Comparison of ENCODE assay signal across 11 cellular contexts in genomic region chr2:11175293-11175795, GRCh38. TPM values are rescaled to one million over a fixed set of nuclear protein-coding genes. Genes with fewer than 3 reads are reported as not detected.
DNase-seq lines count a peak whose midpoint lies in the region; ATAC-seq and TF ChIP-seq lines count a peak whose summit lies in the region.
"Had no signal": no experiment of that assay in that cellular context is flagged by ENCODE, and none has a peak within 500 bp of the region (broad histone marks: within the 10 kb centered on the region; RNA-seq: fewer than 3 reads in every experiment).

No MANE protein-coding gene starts in this region.

- H3K27ac ChIP-seq in right atrium auricular region (no peak overlapping the region), aorta (ENCODE audit: low read depth in 1 of 2, low read length in 2 of 2) (peak overlapping the region in 1 of 2 donors; percentile 48), colonic mucosa (no peak overlapping the region)
- H3K27ac ChIP-seq: coronary artery, stomach had no signal

- H3K4me1 Mint-ChIP-seq in WTC11 = no peaks in the 10 kb centered on the region

- no peak overlapping the region for H3K4me3 Mint-ChIP-seq in WTC11

- H3K4me1 ChIP-seq in right atrium auricular region (no peaks in the 10 kb centered on the region), aorta (ENCODE audit: control insufficient read depth in 1 of 2, insufficient read depth in 2 of 2, low read length in 2 of 2) (no peaks in the 10 kb centered on the region), colonic mucosa (no peaks in the 10 kb centered on the region)
- H3K4me1 ChIP-seq: stomach had no signal

- CTCF ChIA-PET in WTC11 (lab: Charles Lee) = interaction anchor here (0.7 kb wide), 1 partner anchor 43 kb away, joined by 3 read pairs; no protein-coding TSS in a partner anchor

- H3K27me3 Mint-ChIP-seq in WTC11 (ENCODE audit: low read depth) = no peaks in the 10 kb centered on the region

- WGBS in aorta, 2 donors = 90 to 96% methylated on average over 6 of the region's 6 CpGs

- no peaks in the 10 kb centered on the region for H3K9me3 ChIP-seq in right atrium auricular region
- no peaks in the 10 kb centered on the region for H3K9me3 ChIP-seq in aorta (ENCODE audit: control insufficient read depth, low read length)
- no peaks in the 10 kb centered on the region for H3K9me3 ChIP-seq in colonic mucosa
- H3K9me3 ChIP-seq: stomach had no signal

- TF ChIP-seq CTCF in right atrium auricular region (IDR thresholded peaks at IDR 0.05) = no peak
- TF ChIP-seq CTCF in WTC11 (IDR thresholded peaks at IDR 0.05) = no peak
- TF ChIP-seq CTCF in colonic mucosa (IDR thresholded peaks at IDR 0.05) = no peak

- H3K36me3 ChIP-seq in right atrium auricular region = no peaks in the 10 kb centered on the region
- H3K36me3 ChIP-seq in aorta (ENCODE audit: control insufficient read depth in 1 of 2, insufficient read depth in 2 of 2, low read length in 1 of 2) = peaks cover 0 to 3% of the 10 kb centered on the region in 2 donors
- H3K36me3 ChIP-seq in colonic mucosa = peaks cover 4% of the 10 kb centered on the region

- ATAC-seq in Right ventricle myocardium superior (ENCODE audit: poor library complexity) (peak; percentile 41), WTC11 (peak; percentile 46), aorta (ENCODE audit: low FRiP score) (no peak)

- DNase-seq in Right ventricle myocardium superior = peak; percentile 62
- DNase-seq in right atrium auricular region (ENCODE audit: low spot score) = no peak
- no peak for DNase-seq in WTC11 (ENCODE audit: low spot score)
- peak; percentile 72 for DNase-seq in iris pigment epithelial cell (ENCODE audit: low read depth)
- peak; percentile 65 to 70 for DNase-seq in aorta
- no peak for DNase-seq in NCI-H1092 treated with DMSO at 0.1 percent for 48 hours (lab: John Stamatoyannopoulos, UW)
- DNase-seq in colonic mucosa = no peak
- no peak for DNase-seq in Ammon's horn (ENCODE audit: low spot score)
- DNase-seq: stomach, T1000 had no signal

- H3K4me3 ChIP-seq in right atrium auricular region (no peak overlapping the region), aorta (ENCODE audit: low read length in 2 of 2) (no peak overlapping the region), colonic mucosa (no peak overlapping the region)
- H3K4me3 ChIP-seq: coronary artery, stomach had no signal

- H3K27me3 ChIP-seq in right atrium auricular region = no peaks in the 10 kb centered on the region
- no peaks in the 10 kb centered on the region for H3K27me3 ChIP-seq in aorta (ENCODE audit: control insufficient read depth in 1 of 2, insufficient read depth in 2 of 2, low read length in 1 of 2)
- no peaks in the 10 kb centered on the region for H3K27me3 ChIP-seq in colonic mucosa
- H3K27me3 ChIP-seq: stomach had no signal

- POLR2A ChIA-PET in WTC11 (lab: Charles Lee) = no interaction called here

- H3K9ac ChIP-seq in colonic mucosa (ENCODE audit: low read depth in 2 of 2, low read length in 2 of 2) = no peak overlapping the region

- H3K27ac Mint-ChIP-seq in WTC11 = peak overlapping the region; percentile 32

- H3K36me3 Mint-ChIP-seq in WTC11 = no peaks in the 10 kb centered on the region

- intact Hi-C loops in Right ventricle myocardium superior (cut with DNase I) (no loop called here), aorta (cut with DNase I) (no loop called here), colonic mucosa (cut with DNase I) (no loop called here)

- no peaks in the 10 kb centered on the region for H3K9me3 Mint-ChIP-seq in WTC11

TF ChIP-seq in WTC11, 78 proteins besides CTCF, POLR2A, EP300 and RAD21:
- TF ChIP-seq SP1 (CRISPR knock-in tag; conservative IDR thresholded peaks at IDR 0.05) (no peak), JUN (CRISPR knock-in tag; IDR thresholded peaks at IDR 0.05) (no peak), NR1H2 (CRISPR knock-in tag; IDR thresholded peaks at IDR 0.05) (no peak), E2F5 (CRISPR knock-in tag; IDR thresholded peaks at IDR 0.05) (no peak), GRHL2 (CRISPR knock-in tag; IDR thresholded peaks at IDR 0.05; ENCODE audit: insufficient replicate concordance, severe bottlenecking) (no peak), FOXK1 (CRISPR knock-in tag; IDR thresholded peaks at IDR 0.05) (no peak), ZNF671 (CRISPR knock-in tag; IDR thresholded peaks at IDR 0.05) (no peak), PRRX2 (CRISPR knock-in tag; IDR thresholded peaks at IDR 0.05) (no peak), ZNF232 (CRISPR knock-in tag; IDR thresholded peaks at IDR 0.05) (no peak), PREB (CRISPR knock-in tag; IDR thresholded peaks at IDR 0.05; ENCODE audit: borderline replicate concordance) (no peak), ZBTB43 (CRISPR knock-in tag; IDR thresholded peaks at IDR 0.05) (no peak), ZNF512 (CRISPR knock-in tag; IDR thresholded peaks at IDR 0.05; ENCODE audit: borderline replicate concordance) (no peak), AFF4 (CRISPR knock-in tag; IDR thresholded peaks at IDR 0.05; ENCODE audit: borderline replicate concordance) (no peak)

RNA-seq across cellular contexts. Expression of gene SLC66A3, which starts 20.1 kb away (rescaled TPM):
- total RNA-seq in Right ventricle myocardium superior (6.9 TPM), right atrium auricular region (10 to 100 TPM; 18.7 to 19.2 TPM), WTC11 (2021) (11.7 to 14.8 TPM (median 12.5 TPM) in 3 replicates), aorta (10 to 100 TPM; 15.1 to 30.4 TPM), colonic mucosa (10 to 100 TPM in 1 of 2 donors, 1 to 10 TPM in 1; 7.7 to 13.2 TPM)
- 10 to 100 TPM; 28.8 to 47.5 TPM for polyA plus RNA-seq in aorta

Comparison
In these comparisons a context has a peak if more than half of its experiments do, and no peak if none do; other contexts are left out.
1. DNase-seq: peak in Right ventricle myocardium superior (single experiment), iris pigment epithelial cell (single experiment) and aorta (2 of 2); none in right atrium auricular region (single experiment), WTC11 (single experiment), NCI-H1092 treated with DMSO at 0.1 percent for 48 hours (single experiment), colonic mucosa (single experiment) and Ammon's horn (single experiment).